ENCODE assay signal across 1 cellular context in genomic region chr9:129834489-129835127, GRCh38.
TF ChIP-seq lines count a peak whose summit lies in the region.

No MANE protein-coding gene starts in this region.

TF ChIP-seq in GM12878, 131 proteins besides CTCF, POLR2A, EP300 and RAD21:
- no peak for TF ChIP-seq RUNX3 (IDR thresholded peaks at IDR 0.05; ENCODE audit: low read length)
- 0 out of 2 replicates have a peak, but pooled peaks have one; percentile 10 for TF ChIP-seq NR2C1 (IDR thresholded peaks at IDR 0.05)
- peak; percentile 50 for TF ChIP-seq MLLT1 (IDR thresholded peaks at IDR 0.05)
- peak; percentile 50; the same call in 1 of the 2 replicates for TF ChIP-seq RELB (IDR thresholded peaks at IDR 0.05; ENCODE audit: low read depth)
- no peak for TF ChIP-seq GABPA (IDR thresholded peaks at IDR 0.05; ENCODE audit: low read depth)
- peak; percentile 67; the same call in 1 of the 2 replicates for TF ChIP-seq NBN (IDR thresholded peaks at IDR 0.05)
